ENCODE assay signal across 1 cellular context in the genomic region with DNA sequence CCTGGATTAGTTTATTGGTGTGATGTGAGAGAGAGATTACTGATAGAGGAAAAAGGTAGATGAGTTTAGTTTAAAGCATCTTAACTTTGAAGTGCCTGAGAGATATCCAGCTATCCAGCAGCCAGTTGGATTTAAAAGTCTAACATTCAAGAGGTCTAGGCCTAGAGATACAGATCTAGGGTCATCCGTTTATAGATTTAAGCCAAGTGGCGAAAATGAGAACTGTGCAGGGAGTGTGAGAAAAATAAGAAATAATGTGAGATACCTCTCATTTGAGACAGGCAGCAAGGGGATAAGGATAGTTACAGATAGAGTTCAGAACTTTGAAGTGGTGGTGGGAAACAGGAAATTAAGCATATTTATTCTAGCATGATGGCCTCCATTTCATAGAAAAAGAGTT.
TF ChIP-seq lines count a peak whose summit lies in the region.

No MANE protein-coding gene starts in this region.

TF ChIP-seq in HCT116, 20 proteins besides CTCF, POLR2A, EP300 and RAD21 (continued from another document):
- TF ChIP-seq CBX3 (IDR thresholded peaks at IDR 0.05; ENCODE audit: low read depth) (no peak), FOSL1 (IDR thresholded peaks at IDR 0.05; ENCODE audit: low read depth) (no peak), YY1 (IDR thresholded peaks at IDR 0.05; ENCODE audit: extremely low read depth, insufficient replicate concordance, low read depth, low read length) (no peak), JUND (IDR thresholded peaks at IDR 0.05) (no peak), SRF (IDR thresholded peaks at IDR 0.05; ENCODE audit: low read depth) (no peak), TCF7L2 (IDR thresholded peaks at IDR 0.05; ENCODE audit: borderline replicate concordance, extremely low read depth, insufficient read depth, insufficient read length) (no peak), CEBPB (IDR thresholded peaks at IDR 0.05; ENCODE audit: low read depth) (no peak), POLR2AphosphoS5 (IDR thresholded peaks at IDR 0.05; ENCODE audit: low read depth, low read length) (no peak), EZH2 (IDR thresholded peaks at IDR 0.05) (no peak)
- TF ChIP-seq, protein P1, sequence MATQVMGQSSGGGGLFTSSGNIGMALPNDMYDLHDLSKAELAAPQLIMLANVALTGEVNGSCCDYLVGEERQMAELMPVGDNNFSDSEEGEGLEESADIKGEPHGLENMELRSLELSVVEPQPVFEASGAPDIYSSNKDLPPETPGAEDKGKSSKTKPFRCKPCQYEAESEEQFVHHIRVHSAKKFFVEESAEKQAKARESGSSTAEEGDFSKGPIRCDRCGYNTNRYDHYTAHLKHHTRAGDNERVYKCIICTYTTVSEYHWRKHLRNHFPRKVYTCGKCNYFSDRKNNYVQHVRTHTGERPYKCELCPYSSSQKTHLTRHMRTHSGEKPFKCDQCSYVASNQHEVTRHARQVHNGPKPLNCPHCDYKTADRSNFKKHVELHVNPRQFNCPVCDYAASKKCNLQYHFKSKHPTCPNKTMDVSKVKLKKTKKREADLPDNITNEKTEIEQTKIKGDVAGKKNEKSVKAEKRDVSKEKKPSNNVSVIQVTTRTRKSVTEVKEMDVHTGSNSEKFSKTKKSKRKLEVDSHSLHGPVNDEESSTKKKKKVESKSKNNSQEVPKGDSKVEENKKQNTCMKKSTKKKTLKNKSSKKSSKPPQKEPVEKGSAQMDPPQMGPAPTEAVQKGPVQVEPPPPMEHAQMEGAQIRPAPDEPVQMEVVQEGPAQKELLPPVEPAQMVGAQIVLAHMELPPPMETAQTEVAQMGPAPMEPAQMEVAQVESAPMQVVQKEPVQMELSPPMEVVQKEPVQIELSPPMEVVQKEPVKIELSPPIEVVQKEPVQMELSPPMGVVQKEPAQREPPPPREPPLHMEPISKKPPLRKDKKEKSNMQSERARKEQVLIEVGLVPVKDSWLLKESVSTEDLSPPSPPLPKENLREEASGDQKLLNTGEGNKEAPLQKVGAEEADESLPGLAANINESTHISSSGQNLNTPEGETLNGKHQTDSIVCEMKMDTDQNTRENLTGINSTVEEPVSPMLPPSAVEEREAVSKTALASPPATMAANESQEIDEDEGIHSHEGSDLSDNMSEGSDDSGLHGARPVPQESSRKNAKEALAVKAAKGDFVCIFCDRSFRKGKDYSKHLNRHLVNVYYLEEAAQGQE (IDR thresholded peaks at IDR 0.05; ENCODE audit: low read depth), result no peak
- TF ChIP-seq, protein P2, sequence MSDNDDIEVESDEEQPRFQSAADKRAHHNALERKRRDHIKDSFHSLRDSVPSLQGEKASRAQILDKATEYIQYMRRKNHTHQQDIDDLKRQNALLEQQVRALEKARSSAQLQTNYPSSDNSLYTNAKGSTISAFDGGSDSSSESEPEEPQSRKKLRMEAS (IDR thresholded peaks at IDR 0.05), result no peak
